ENCODE assay signal across 8 cellular contexts in genomic region chr13:106373989-106374572, GRCh38.
A peak's percentile ranks its signal among the peaks of the same experiment; 100 is the strongest.
DNase-seq lines count a peak whose midpoint lies in the region; ATAC-seq and TF ChIP-seq lines count a peak whose summit lies in the region.

No MANE protein-coding gene starts in this region.

- H3K4me3 ChIP-seq in fibroblast of villous mesenchyme (ENCODE audit: low read depth, low read length) (no peak overlapping the region), spleen (no peak overlapping the region), SJCRH30 (no peak overlapping the region)

- H3K27ac ChIP-seq in spleen (no peak overlapping the region), SJCRH30 (no peak overlapping the region)

- TF ChIP-seq CTCF in fibroblast of villous mesenchyme (IDR thresholded peaks at IDR 0.05; ENCODE audit: insufficient read depth, low read depth, low read length) (no peak), spleen (IDR thresholded peaks at IDR 0.05 in 8 of 11, conservative IDR thresholded peaks at IDR 0.05 in 3 of 11) (no peak)

- H3K27me3 ChIP-seq in spleen (replicated peaks in 1 of 7) = peaks cover 0 to 11% (median 0%) of the 10 kb centered on the region in 7 donors
- H3K27me3 ChIP-seq in SJCRH30 = no peaks in the 10 kb centered on the region

- H3K9me3 ChIP-seq in spleen = no peaks in the 10 kb centered on the region
- H3K9me3 ChIP-seq in SJCRH30 (replicated peaks) = no peaks in the 10 kb centered on the region

- 17 to 37% (median 21%) methylated on average over 4 of the region's 4 CpGs for WGBS in spleen, 5 donors

- ATAC-seq in GM19468 (IDR thresholded peaks at IDR 0.05; ENCODE audit: extremely low read depth, unreplicated experiment) (peak; percentile 32), HG03439 (IDR thresholded peaks at IDR 0.05; ENCODE audit: unreplicated experiment) (peak; percentile 73)

- no peaks in the 10 kb centered on the region for H3K36me3 ChIP-seq in spleen
- H3K36me3 ChIP-seq in SJCRH30 = no peaks in the 10 kb centered on the region

- intact Hi-C loops in spleen (cut with DNase I; ENCODE audit: low total_unique reads) = no loop called here

- no peaks in the 10 kb centered on the region for H3K4me1 ChIP-seq in spleen
- H3K4me1 ChIP-seq in SJCRH30 = no peaks in the 10 kb centered on the region

- DNase-seq in GM04504 (ENCODE audit: low read depth) (peak; percentile 61), fibroblast of villous mesenchyme (ENCODE audit: low read depth) (peak; percentile 90), NCI-H2227 (lab: John Stamatoyannopoulos, UW; ENCODE audit: unreplicated experiment) (no peak), spleen (no peak), SJCRH30 (no peak)
- DNase-seq in stimulated activated naive CD4-positive, alpha-beta T cell treated with Interleukin-2 at 50 U/mL for 16 hours (lab: John Stamatoyannopoulos, UW) = no peak

- TF ChIP-seq POLR2A in spleen (IDR thresholded peaks at IDR 0.05) = no peak

Comparison
In these comparisons a context has a peak if more than half of its experiments do, and no peak if none do; other contexts are left out.
1. DNase-seq: peak in GM04504 (single experiment) and fibroblast of villous mesenchyme (single experiment); none in NCI-H2227 (single experiment), spleen (single experiment), stimulated activated naive CD4-positive, alpha-beta T cell treated with Interleukin-2 at 50 U/mL for 16 hours (single experiment) and SJCRH30 (0 of 2).